In genomic region chr12:13563743-13564125, GRCh38 we compare ENCODE assay signal across 9 cellular contexts.
"Had no signal": no experiment of that assay in that cellular context is flagged by ENCODE, and none has a peak within 500 bp of the region (broad histone marks: within the 10 kb centered on the region; RNA-seq: fewer than 3 reads in every experiment).

No MANE protein-coding gene starts in this region.

- H2AFZ ChIP-seq: GM23248 had no signal

- H3K4me3 Mint-ChIP-seq: HFFc6 had no signal

- H3K36me3 ChIP-seq: HAP-1 had no signal

- H3K9ac ChIP-seq: GM23248 had no signal

- H3K9me3 ChIP-seq: HAP-1 had no signal

- ATAC-seq: HCT116, HepG2 had no signal

- H3K4me3 ChIP-seq: GM23248, HAP-1, K562 had no signal

- H3K27ac Mint-ChIP-seq: HFFc6 had no signal

- H3K27ac ChIP-seq: GM23248, HL-60 had no signal

- DNase-seq: GM23248, GOT3, H7, HFFc6 had no signal

- H3K4me1 ChIP-seq: HAP-1 had no signal
